ENCODE assay signal across 9 cellular contexts in genomic region chr4:1792158-1792831, GRCh38. TPM values are rescaled to one million over a fixed set of nuclear protein-coding genes. Genes with fewer than 3 reads are reported as not detected.
A peak's percentile ranks its signal among the peaks of the same experiment; 100 is the strongest.
DNase-seq lines count a peak whose midpoint lies in the region; ATAC-seq and TF ChIP-seq lines count a peak whose summit lies in the region.
"Had no signal": no experiment of that assay in that cellular context is flagged by ENCODE, and none has a peak within 500 bp of the region (broad histone marks: within the 10 kb centered on the region; RNA-seq: fewer than 3 reads in every experiment).

No MANE protein-coding gene starts in this region.

- no peaks in the 10 kb centered on the region for H3K36me3 Mint-ChIP-seq in CD8-positive, alpha-beta T cell
- H3K36me3 Mint-ChIP-seq in effector memory CD8-positive, alpha-beta T cell (ENCODE audit: insufficient read depth), result peaks cover 5% of the 10 kb centered on the region
- no peaks in the 10 kb centered on the region for H3K36me3 Mint-ChIP-seq in neural progenitor cell

- ATAC-seq in CD8-positive, alpha-beta T cell, result no peak
- no peak for ATAC-seq in effector memory CD8-positive, alpha-beta T cell (replicated peaks)
- no peak for ATAC-seq in HG02885 (IDR thresholded peaks at IDR 0.05; ENCODE audit: poor library complexity, unreplicated experiment)

- no peak overlapping the region for H3K9ac ChIP-seq in neural progenitor cell

- no peaks in the 10 kb centered on the region for H3K36me3 ChIP-seq in CD8-positive, alpha-beta T cell (ENCODE audit: insufficient read depth, low read length)
- H3K36me3 ChIP-seq in HAP-1 (replicated peaks) (no peaks in the 10 kb centered on the region), neural progenitor cell (no peaks in the 10 kb centered on the region)
- H3K36me3 ChIP-seq: adrenal gland had no signal

- peak overlapping the region; percentile 80 for H3K4me2 ChIP-seq in neural progenitor cell
- H3K4me2 ChIP-seq: PC-9 had no signal

- no peak overlapping the region for H3K27ac ChIP-seq in CD8-positive, alpha-beta T cell (ENCODE audit: low read depth, low read length)
- no peak overlapping the region for H3K27ac ChIP-seq in neural progenitor cell
- H3K27ac ChIP-seq: adrenal gland, PC-9 had no signal

- intact Hi-C loops in CD8-positive, alpha-beta T cell (cut with DNase I, micrococcal nuclease), result no loop called here
- intact Hi-C loops in lower leg skin (cut with DNase I; ENCODE audit: low total_unique reads), result no loop called here

- peaks cover 37% of the 10 kb centered on the region for H4K20me1 ChIP-seq in neural progenitor cell (ENCODE audit: low read depth)

- POLR2A ChIA-PET in CD8-positive, alpha-beta T cell (lab: Charles Lee), result interaction anchor here (0.5 kb wide), 1 partner anchor 1001 kb away, joined by 3 read pairs; no protein-coding TSS in a partner anchor

- H3K27me3 ChIP-seq in CD8-positive, alpha-beta T cell (ENCODE audit: insufficient read depth, low read length), result peaks cover 19% of the 10 kb centered on the region
- H3K27me3 ChIP-seq in HAP-1 (ENCODE audit: low read depth) (no peaks in the 10 kb centered on the region), neural progenitor cell (peaks cover 60% of the 10 kb centered on the region)

- 59 to 63% methylated on average over 7 to 27 of the region's 29 CpGs for whole genome bisulfite sequencing in lower leg skin, 2 donors

- no peaks in the 10 kb centered on the region for H3K9me3 Mint-ChIP-seq in CD8-positive, alpha-beta T cell
- no peaks in the 10 kb centered on the region for H3K9me3 Mint-ChIP-seq in effector memory CD8-positive, alpha-beta T cell
- no peaks in the 10 kb centered on the region for H3K9me3 Mint-ChIP-seq in neural progenitor cell

- H2AFZ ChIP-seq in neural progenitor cell (replicated peaks), result peak overlapping the region; percentile 34
- H2AFZ ChIP-seq: PC-9 had no signal

- peaks cover 13% of the 10 kb centered on the region for H3K27me3 Mint-ChIP-seq in CD8-positive, alpha-beta T cell (ENCODE audit: low read depth)
- peaks cover 14 to 35% of the 10 kb centered on the region in 2 donors for H3K27me3 Mint-ChIP-seq in effector memory CD8-positive, alpha-beta T cell
- H3K27me3 Mint-ChIP-seq in neural progenitor cell (ENCODE audit: insufficient read depth, low read depth), result peaks cover 20% of the 10 kb centered on the region

- no peaks in the 10 kb centered on the region for H3K9me3 ChIP-seq in CD8-positive, alpha-beta T cell (ENCODE audit: low read length)
- H3K9me3 ChIP-seq in HAP-1 (no peaks in the 10 kb centered on the region), neural progenitor cell (ENCODE audit: low read depth) (no peaks in the 10 kb centered on the region)
- H3K9me3 ChIP-seq: adrenal gland had no signal

- CTCF ChIA-PET in CD8-positive, alpha-beta T cell (lab: Charles Lee), result interaction anchor here (0.6 kb wide), 1 partner anchor 66 kb away, joined by 3 read pairs; no protein-coding TSS in a partner anchor

- H3K4me1 Mint-ChIP-seq in CD8-positive, alpha-beta T cell (ENCODE audit: low read depth), result no peaks in the 10 kb centered on the region
- no peaks in the 10 kb centered on the region for H3K4me1 Mint-ChIP-seq in effector memory CD8-positive, alpha-beta T cell (ENCODE audit: low read depth in 2 of 2)
- H3K4me1 Mint-ChIP-seq in neural progenitor cell, result peaks cover 21% of the 10 kb centered on the region

- TF ChIP-seq CTCF in CD8-positive, alpha-beta T cell (IDR thresholded peaks at IDR 0.05), result no peak
- TF ChIP-seq CTCF in neural progenitor cell (IDR thresholded peaks at IDR 0.05) (no peak), lower leg skin (IDR thresholded peaks at IDR 0.05) (no peak)

- H3K4me3 ChIP-seq in CD8-positive, alpha-beta T cell (ENCODE audit: low read depth, low read length), result no peak overlapping the region
- peak overlapping the region; percentile 7; the same call in 1 of the 2 replicates for H3K4me3 ChIP-seq in HAP-1
- peak overlapping the region; percentile 40 for H3K4me3 ChIP-seq in neural progenitor cell
- no peak overlapping the region for H3K4me3 ChIP-seq in lower leg skin (ENCODE audit: low read depth, poor library complexity, severe bottlenecking)
- H3K4me3 ChIP-seq: PC-9 had no signal

- peak overlapping the region; percentile 58 for H3K4me3 Mint-ChIP-seq in CD8-positive, alpha-beta T cell
- H3K4me3 Mint-ChIP-seq in effector memory CD8-positive, alpha-beta T cell, result peak overlapping the region; percentile 65 to 74
- peak overlapping the region; percentile 74 for H3K4me3 Mint-ChIP-seq in neural progenitor cell

- peaks cover 14% of the 10 kb centered on the region for H3K4me1 ChIP-seq in CD8-positive, alpha-beta T cell (ENCODE audit: insufficient read depth, low read length)
- H3K4me1 ChIP-seq in HAP-1 (peaks cover 5% of the 10 kb centered on the region; the same call in 1 of the 2 replicates), neural progenitor cell (peaks cover 27% of the 10 kb centered on the region)

- no peak for DNase-seq in CD8-positive, alpha-beta T cell
- DNase-seq in HAP-1 (ENCODE audit: low spot score in 2 of 2) (no peak), neural progenitor cell (ENCODE audit: low spot score) (no peak), cortex of kidney (lab: John Stamatoyannopoulos, UW) (no peak), lower leg skin (ENCODE audit: low spot score in 2 of 2) (no peak)
- no peak for DNase-seq in effector memory CD8-positive, alpha-beta T cell

- TF ChIP-seq POLR2A in lower leg skin (IDR thresholded peaks at IDR 0.05), result no peak

- H3F3A ChIP-seq in neural progenitor cell (ENCODE audit: low read depth), result peaks cover 31% of the 10 kb centered on the region

- H3K27ac Mint-ChIP-seq in CD8-positive, alpha-beta T cell, result no peak overlapping the region
- peak overlapping the region in 1 of 2 donors; percentile 32 for H3K27ac Mint-ChIP-seq in effector memory CD8-positive, alpha-beta T cell
- no peak overlapping the region for H3K27ac Mint-ChIP-seq in neural progenitor cell

- in situ Hi-C loops in HAP-1 (cut with MboI; ENCODE audit: low sequenced_read_pairs), result no loop called here

- H3K79me2 ChIP-seq in neural progenitor cell (ENCODE audit: low read depth), result peaks cover 35% of the 10 kb centered on the region

RNA-seq across cellular contexts. Expression of gene FGFR3, which starts 0.8 kb away (rescaled TPM):
- total RNA-seq in CD8-positive, alpha-beta T cell, result not detected
- total RNA-seq in neural progenitor cell (ENCODE audit: low replicate concordance), result 4.8 and 17.0 TPM in 2 replicates
- 100 to 1,000 TPM; 438 to 805 (median 489) TPM for total RNA-seq in lower leg skin

Comparison
In these comparisons a context has a peak if more than half of its experiments do, and no peak if none do; other contexts are left out.
1. H3K4me3 ChIP-seq: peak in HAP-1 (single experiment) and neural progenitor cell (single experiment); none in CD8-positive, alpha-beta T cell (single experiment) and lower leg skin (single experiment).
2. RNA of gene FGFR3, which starts 0.8 kb away (total RNA-seq): 438 to 805 TPM in lower leg skin; 4.8 to 17.0 TPM in neural progenitor cell and not detected in CD8-positive, alpha-beta T cell; every median in the first group is over 10 times any median in the second.
3. Peak in every context shown above with its lines, with median percentiles within 50 percentile points of each other: H3K4me3 Mint-ChIP-seq.